ENCODE assay signal across 1 cellular context in genomic region chr9:117164512-117164911, GRCh38.
TF ChIP-seq lines count a peak whose summit lies in the region.

No MANE protein-coding gene starts in this region.

TF ChIP-seq in SK-N-SH treated with all-trans-retinoic acid at 6 μM for 48 hours, 23 proteins besides CTCF, POLR2A, EP300 and RAD21 (continued from another document):
- TF ChIP-seq CSRNP3 (CRISPR knock-in tag; IDR thresholded peaks at IDR 0.05) (no peak), SNAI2 (CRISPR knock-in tag; IDR thresholded peaks at IDR 0.05) (no peak), TCF4 (CRISPR knock-in tag; IDR thresholded peaks at IDR 0.05; ENCODE audit: borderline replicate concordance) (no peak), TOX (CRISPR knock-in tag; IDR thresholded peaks at IDR 0.05; ENCODE audit: borderline replicate concordance) (no peak)
